ENCODE assay signal across 20 cellular contexts in genomic region chr5:83044941-83045340, GRCh38. TPM values are rescaled to one million over a fixed set of nuclear protein-coding genes. Genes with fewer than 3 reads are reported as not detected.
A peak's percentile ranks its signal among the peaks of the same experiment; 100 is the strongest.
DNase-seq lines count a peak whose midpoint lies in the region; ATAC-seq, FAIRE-seq and TF ChIP-seq lines count a peak whose summit lies in the region.
"Had no signal": no experiment of that assay in that cellular context is flagged by ENCODE, and none has a peak within 500 bp of the region (broad histone marks: within the 10 kb centered on the region; RNA-seq: fewer than 3 reads in every experiment).

No MANE protein-coding gene starts in this region.

- H3K9me3 Mint-ChIP-seq in Calu3 (ENCODE audit: low read depth, unreplicated experiment), result no peaks in the 10 kb centered on the region
- H3K9me3 Mint-ChIP-seq in natural killer cell treated with Interleukin-12 subunit alpha and Interleukin-12 subunit beta and Interleukin-15 and Interleukin-18, amount 100 ng/mL, for 72 hours, result no peaks in the 10 kb centered on the region
- H3K9me3 Mint-ChIP-seq: CD8-positive, alpha-beta memory T cell; HFFc6 had no signal

- no peak overlapping the region for H3K4me3 Mint-ChIP-seq in Calu3 (ENCODE audit: low read depth, unreplicated experiment)
- H3K4me3 Mint-ChIP-seq in natural killer cell treated with Interleukin-12 subunit alpha and Interleukin-12 subunit beta and Interleukin-15 and Interleukin-18, amount 100 ng/mL, for 72 hours, result no peak overlapping the region
- H3K4me3 Mint-ChIP-seq: CD4-positive, CD25-positive, alpha-beta regulatory T cell; CD8-positive, alpha-beta memory T cell; HFFc6 had no signal

- H3K36me3 Mint-ChIP-seq in Calu3 (ENCODE audit: insufficient read depth, unreplicated experiment), result no peaks in the 10 kb centered on the region
- H3K36me3 Mint-ChIP-seq in natural killer cell treated with Interleukin-12 subunit alpha and Interleukin-12 subunit beta and Interleukin-15 and Interleukin-18, amount 100 ng/mL, for 72 hours, result peaks cover 5% of the 10 kb centered on the region

- peak overlapping the region; percentile 51 for H3K27ac Mint-ChIP-seq in Calu3 (ENCODE audit: unreplicated experiment)
- no peak overlapping the region for H3K27ac Mint-ChIP-seq in natural killer cell treated with Interleukin-12 subunit alpha and Interleukin-12 subunit beta and Interleukin-15 and Interleukin-18, amount 100 ng/mL, for 72 hours
- H3K27ac Mint-ChIP-seq: CD4-positive, CD25-positive, alpha-beta regulatory T cell; CD8-positive, alpha-beta memory T cell; HFFc6 had no signal

- no peak overlapping the region for H3K4me2 ChIP-seq in PC-3 (ENCODE audit: low read length)

- H3K27ac ChIP-seq in PC-3 (ENCODE audit: low read length) (no peak overlapping the region), small intestine (ENCODE audit: low read depth in 1 of 2, low read length in 1 of 2) (no peak overlapping the region)

- H3K9ac ChIP-seq in PC-3 (ENCODE audit: low read length), result no peak overlapping the region

- no peak overlapping the region for H3K4me3 ChIP-seq in PC-3 (ENCODE audit: low read length)
- no peak overlapping the region for H3K4me3 ChIP-seq in fibroblast of pulmonary artery (replicated peaks; ENCODE audit: low read depth, low read length)
- no peak overlapping the region for H3K4me3 ChIP-seq in small intestine (ENCODE audit: low read depth in 1 of 2, low read length in 2 of 2)

- BruUV-seq in Calu3 (replicated peaks; lab: Mats Ljungman, UMichigan), result no TSS peak
- no TSS peak for BruUV-seq in PC-3 (replicated peaks; lab: Mats Ljungman, UMichigan)

- no peaks in the 10 kb centered on the region for H3K27me3 ChIP-seq in PC-3 (ENCODE audit: low read length)
- no peaks in the 10 kb centered on the region for H3K27me3 ChIP-seq in small intestine (ENCODE audit: control insufficient read depth in 2 of 2, insufficient read depth in 2 of 2, low read length in 2 of 2)
- H3K27me3 ChIP-seq: BE2C had no signal

- intact Hi-C loops in Calu3 (cut with micrococcal nuclease; ENCODE audit: unreplicated experiment), result no loop called here
- intact Hi-C loops in PC-3 (cut with micrococcal nuclease), result no loop called here

- 22 to 52% (median 41%) methylated on average over 2 of the region's 2 CpGs for WGBS in small intestine, 3 donors

- no peaks in the 10 kb centered on the region for H3K9me2 ChIP-seq in PC-3 (replicated peaks; ENCODE audit: low read length)

- H3K27me3 Mint-ChIP-seq in Calu3 (ENCODE audit: unreplicated experiment), result no peaks in the 10 kb centered on the region
- no peaks in the 10 kb centered on the region for H3K27me3 Mint-ChIP-seq in natural killer cell treated with Interleukin-12 subunit alpha and Interleukin-12 subunit beta and Interleukin-15 and Interleukin-18, amount 100 ng/mL, for 72 hours
- H3K27me3 Mint-ChIP-seq: CD4-positive, CD25-positive, alpha-beta regulatory T cell; CD8-positive, alpha-beta memory T cell had no signal

- H2AFZ ChIP-seq in PC-3 (ENCODE audit: low read length), result no peak overlapping the region

- no peaks in the 10 kb centered on the region for H3K79me2 ChIP-seq in PC-3 (ENCODE audit: low read length)

- peaks cover 16% of the 10 kb centered on the region for H3K4me1 Mint-ChIP-seq in Calu3 (ENCODE audit: low read depth, unreplicated experiment)
- H3K4me1 Mint-ChIP-seq in natural killer cell treated with Interleukin-12 subunit alpha and Interleukin-12 subunit beta and Interleukin-15 and Interleukin-18, amount 100 ng/mL, for 72 hours (ENCODE audit: low read depth in 2 of 2), result peaks cover 0 to 2% of the 10 kb centered on the region in 2 donors
- H3K4me1 Mint-ChIP-seq: CD8-positive, alpha-beta memory T cell had no signal

- no peaks in the 10 kb centered on the region for H3K4me1 ChIP-seq in PC-3 (ENCODE audit: insufficient read depth, low read length)
- no peaks in the 10 kb centered on the region for H3K4me1 ChIP-seq in small intestine (ENCODE audit: control insufficient read depth in 2 of 2, insufficient read depth in 1 of 2, low read depth in 1 of 2, low read length in 1 of 2)

- CTCF ChIA-PET in Calu3 (lab: Charles Lee) (no interaction called here), PC-3 (lab: Charles Lee) (no interaction called here)

- TF ChIP-seq CTCF in Calu3 (IDR thresholded peaks at IDR 0.05; ENCODE audit: unreplicated experiment) (no peak), PC-3 (conservative IDR thresholded peaks at IDR 0.05; ENCODE audit: low read depth, low read length) (no peak), fibroblast of pulmonary artery (IDR thresholded peaks at IDR 0.05; ENCODE audit: low read length, missing control alignments) (no peak)

- H3F3A ChIP-seq in PC-3 (ENCODE audit: low read length, unreplicated experiment), result no peaks in the 10 kb centered on the region

- POLR2A ChIA-PET in PC-3 (lab: Charles Lee; ENCODE audit: unreplicated experiment), result no interaction called here

- no peak for DNase-seq in Calu3
- no peak for DNase-seq in PC-3
- peak; percentile 11 for DNase-seq in fibroblast of pulmonary artery (ENCODE audit: low read depth)
- peak; percentile 68 for DNase-seq in small intestine
- DNase-seq in NCI-H1092 (lab: John Stamatoyannopoulos, UW), result no peak
- no peak for DNase-seq in natural killer cell treated with Interleukin-12 subunit alpha and Interleukin-12 subunit beta and Interleukin-15 and Interleukin-18, amount 100 ng/mL, for 72 hours (ENCODE audit: low spot score)
- DNase-seq: BE2C; C1 segment of cervical spinal cord; CD4-positive, CD25-positive, alpha-beta regulatory T cell; CD8-positive, alpha-beta memory T cell; COR-L47; DMS79; GDM1; GOT3; H7; HFFc6 had no signal

- H3K36me3 ChIP-seq in PC-3 (ENCODE audit: low read depth, low read length), result 0 out of 2 replicates have a peak, but pooled peaks cover 1% of the 10 kb centered on the region
- H3K36me3 ChIP-seq in small intestine (ENCODE audit: control insufficient read depth in 2 of 2, insufficient read depth in 2 of 2, low read length in 2 of 2), result peaks cover 2% of the 10 kb centered on the region in 2 donors
- H3K36me3 ChIP-seq: BE2C had no signal

- no peaks in the 10 kb centered on the region for H4K20me1 ChIP-seq in PC-3 (ENCODE audit: low read length)

- no peak for FAIRE-seq in small intestine (lab: Jason Lieb, UNC)
- FAIRE-seq: GM12892, GM18507 had no signal

- H3K9me3 ChIP-seq in PC-3 (ENCODE audit: low read length) (no peaks in the 10 kb centered on the region), small intestine (ENCODE audit: control insufficient read depth, low read depth) (no peaks in the 10 kb centered on the region)
- H3K9me3 ChIP-seq: BE2C had no signal

- ATAC-seq in PC-3 (peak; percentile 20; the same call in 1 of the 2 replicates), GM21723 (IDR thresholded peaks at IDR 0.05; ENCODE audit: unreplicated experiment) (no peak)
- no peak for ATAC-seq in natural killer cell treated with Interleukin-12 subunit alpha and Interleukin-12 subunit beta and Interleukin-15 and Interleukin-18, amount 100 ng/mL, for 72 hours
- ATAC-seq: HCT116 had no signal

RNA-seq across cellular contexts. Expression of gene TMEM167A, which starts 32.3 kb away (rescaled TPM):
- total RNA-seq in Calu3 (2022), result 161 and 165 TPM in 2 replicates
- 25.1 and 35.7 TPM in 2 replicates for total RNA-seq in PC-3 (2014; rRNA removed)
- polyA plus RNA-seq in small intestine, result 10 to 100 TPM; 35.9 to 46.1 (median 42.4) TPM
- 100 to 1,000 TPM in 1 of 2 donors, 10 to 100 TPM in 1; 56.9 to 125 TPM for total RNA-seq in natural killer cell treated with Interleukin-12 subunit alpha and Interleukin-12 subunit beta and Interleukin-15 and Interleukin-18, amount 100 ng/mL, for 72 hours

RNA-seq across cellular contexts. Expression of gene XRCC4, which starts 32.4 kb away (rescaled TPM):
- total RNA-seq in Calu3 (2022), result 25.5 and 34.2 TPM in 2 replicates
- total RNA-seq in PC-3 (2014; rRNA removed), result 11.5 and 13.8 TPM in 2 replicates
- 10 to 100 TPM in 2 of 3 donors, 1 to 10 TPM in 1; 9.2 to 12.4 (median 12.4) TPM for polyA plus RNA-seq in small intestine
- total RNA-seq in natural killer cell treated with Interleukin-12 subunit alpha and Interleukin-12 subunit beta and Interleukin-15 and Interleukin-18, amount 100 ng/mL, for 72 hours, result 10 to 100 TPM; 10.2 to 13.9 TPM

Comparison
In these comparisons a context has a peak if more than half of its experiments do, and no peak if none do; other contexts are left out.
1. DNase-seq: peak in fibroblast of pulmonary artery (single experiment) and small intestine (single experiment); none in Calu3 (single experiment), PC-3 (single experiment), NCI-H1092 (single experiment) and natural killer cell treated with Interleukin-12 subunit alpha and Interleukin-12 subunit beta and Interleukin-15 and Interleukin-18, amount 100 ng/mL, for 72 hours (single experiment).